In genomic region chr3:186053954-186054353, GRCh38 we compare ENCODE assay signal across 15 cellular contexts.
DNase-seq lines count a peak whose midpoint lies in the region; ATAC-seq and TF ChIP-seq lines count a peak whose summit lies in the region.
"Had no signal": no experiment of that assay in that cellular context is flagged by ENCODE, and none has a peak within 500 bp of the region (broad histone marks: within the 10 kb centered on the region; RNA-seq: fewer than 3 reads in every experiment).

No MANE protein-coding gene starts in this region.

- no peak overlapping the region for H3K4me3 ChIP-seq in foreskin fibroblast (ENCODE audit: low read depth in 1 of 2, low read length in 2 of 2)
- H3K4me3 ChIP-seq: lower lobe of right lung, smooth muscle cell, stomach had no signal

- peak overlapping the region; percentile 46; the same call in 1 of the 2 replicates for H3K27ac ChIP-seq in VCaP
- H3K27ac ChIP-seq: KMS-11, lower lobe of right lung, stomach had no signal

- in situ Hi-C loops in ACHN (cut with HindIII; ENCODE audit: low pct_ligation_motif_present, low pct_unique_long_range_greater_than_20kb, low sequenced_read_pairs), result no loop called here

- no peak for TF ChIP-seq CTCF in VCaP (conservative IDR thresholded peaks at IDR 0.05)
- no peak for TF ChIP-seq CTCF in foreskin fibroblast (IDR thresholded peaks at IDR 0.05; ENCODE audit: low read depth, low read length)

- no peak for ATAC-seq in HG02885 (IDR thresholded peaks at IDR 0.05; ENCODE audit: poor library complexity, unreplicated experiment)
- ATAC-seq: activated naive CD4-positive, alpha-beta T cell treated with anti-CD3 and anti-CD28 coated beads, Interleukin-2, amount 50 U/mL, for 72 hours; lower lobe of right lung had no signal

- DNase-seq in ELR (ENCODE audit: low read depth) (peak; percentile 19), foreskin fibroblast (peak; percentile 28 to 47), posterior cingulate gyrus (peak in 8 of 10 donors; percentile 20 to 93 (median 54)), DMS153 (lab: John Stamatoyannopoulos, UW) (no peak), ACHN (no peak)
- DNase-seq: activated B cell treated with CpG ODN at 0.5 μM for 24 hours, cerebellar nuclear complex, lower lobe of right lung, NCI-H2081 treated with DMSO at 0.1 percent for 48 hours, stomach had no signal

- intact Hi-C loops in posterior cingulate gyrus (cut with DNase I), result no loop called here

Comparison
In these comparisons a context has a peak if more than half of its experiments do, and no peak if none do; other contexts are left out.
1. DNase-seq: peak in ELR (single experiment), foreskin fibroblast (2 of 2) and posterior cingulate gyrus (8 of 10); none in DMS153 (single experiment) and ACHN (single experiment).